ENCODE assay signal across 22 cellular contexts in the genomic region with DNA sequence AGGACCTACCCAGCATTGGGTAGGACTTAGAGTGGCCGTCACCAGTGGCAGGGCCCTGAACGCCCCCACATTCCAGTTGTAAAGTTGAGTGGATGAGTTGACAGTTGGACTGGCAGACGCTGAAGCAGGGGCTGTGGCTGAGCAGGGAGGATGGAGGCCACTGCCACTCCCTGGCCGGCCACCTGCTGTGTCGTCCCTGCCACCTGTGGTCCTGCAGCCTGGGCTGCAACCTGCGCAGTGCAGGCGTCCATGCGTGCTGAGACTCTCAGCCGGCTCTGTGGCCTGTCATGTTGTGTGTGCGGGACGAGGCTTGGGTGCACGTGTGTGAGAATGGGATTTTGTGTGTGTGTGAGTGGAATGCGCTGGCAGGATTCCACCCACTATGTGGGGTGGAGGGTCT.
"Had no signal": no experiment of that assay in that cellular context is flagged by ENCODE, and none has a peak within 500 bp of the region (broad histone marks: within the 10 kb centered on the region; RNA-seq: fewer than 3 reads in every experiment).

No MANE protein-coding gene starts in this region.

- H3K4me1 ChIP-seq: tibial nerve, uterus had no signal

- H3K4me3 ChIP-seq: lung, prostate gland, right atrium auricular region, sigmoid colon, thoracic aorta, tibial nerve, upper lobe of right lung, uterus had no signal

- DNase-seq: cortex of kidney; effector memory CD8-positive, alpha-beta T cell; hypothalamus; immature natural killer cell; islet precursor cell; left ventricle myocardium superior; naive thymus-derived CD4-positive, alpha-beta T cell; nephron progenitor cell; nucleus accumbens; sigmoid colon; stimulated activated CD4-positive, alpha-beta T cell treated with anti-CD3 and anti-CD28 coated beads, Interleukin-2, amount 100 ng/mL, for 24 hours; stimulated activated CD4-positive, alpha-beta T cell treated with anti-CD3 and anti-CD28 coated beads, Interleukin-4, amount 100 ng/mL, for 24 hours; stimulated activated naive CD8-positive, alpha-beta T cell treated with anti-CD3 and anti-CD28 coated beads, Interleukin-15, Interleukin-2, amounts not matched to agents 100 U/mL and 50 U/mL, for 24 hours; uterus had no signal

- H3K27ac ChIP-seq: prostate gland, sigmoid colon, thoracic aorta, tibial nerve, upper lobe of right lung, uterus had no signal

- H3K27me3 ChIP-seq: right atrium auricular region, sigmoid colon, tibial nerve, upper lobe of right lung, uterus had no signal

- H3K9me3 ChIP-seq: prostate gland, right atrium auricular region, sigmoid colon, upper lobe of right lung, uterus had no signal

- FAIRE-seq: endometrium, frontal cortex had no signal

- H3K36me3 ChIP-seq: prostate gland, right atrium auricular region, sigmoid colon, thoracic aorta, upper lobe of right lung, uterus had no signal
